In the genomic region with DNA sequence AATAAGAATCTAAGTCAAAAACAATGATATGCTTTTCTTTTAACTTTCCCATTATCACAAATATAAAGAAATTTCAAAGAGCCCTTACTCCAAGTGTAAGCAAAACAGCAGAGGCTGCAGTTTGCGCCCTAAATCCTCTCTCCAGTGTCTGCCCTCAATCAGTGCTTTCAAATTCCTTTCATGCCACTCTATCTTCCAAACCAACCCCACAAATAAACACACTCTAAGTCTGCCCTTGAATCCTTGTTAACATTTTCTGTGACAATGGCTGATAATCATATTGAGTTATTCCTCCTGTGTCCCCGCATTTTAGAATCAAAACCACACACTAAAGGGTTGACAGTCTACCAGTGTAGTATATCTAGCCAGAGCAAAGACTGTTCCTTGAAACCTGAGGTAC, we compare ENCODE assay signal across 1 cellular context.
TF ChIP-seq lines count a peak whose summit lies in the region.

No MANE protein-coding gene starts in this region.

TF ChIP-seq in IMR-90, 13 proteins besides CTCF, POLR2A, EP300 and RAD21:
- TF ChIP-seq NFE2L2 (IDR thresholded peaks at IDR 0.05; ENCODE audit: low read depth, low read length) (no peak), CEBPB (IDR thresholded peaks at IDR 0.05; ENCODE audit: low read depth, low read length) (no peak), CHD1 (IDR thresholded peaks at IDR 0.05; ENCODE audit: low read depth, low read length) (no peak), SMC3 (IDR thresholded peaks at IDR 0.05; ENCODE audit: low read depth, low read length) (no peak), MAFK (IDR thresholded peaks at IDR 0.05; ENCODE audit: low read depth, low read length) (no peak), BHLHE40 (IDR thresholded peaks at IDR 0.05; ENCODE audit: low read depth, low read length) (no peak), RCOR1 (IDR thresholded peaks at IDR 0.05; ENCODE audit: insufficient replicate concordance, low read length) (no peak), RFX5 (IDR thresholded peaks at IDR 0.05; ENCODE audit: low read depth, low read length) (no peak)
- TF ChIP-seq, protein P1, sequence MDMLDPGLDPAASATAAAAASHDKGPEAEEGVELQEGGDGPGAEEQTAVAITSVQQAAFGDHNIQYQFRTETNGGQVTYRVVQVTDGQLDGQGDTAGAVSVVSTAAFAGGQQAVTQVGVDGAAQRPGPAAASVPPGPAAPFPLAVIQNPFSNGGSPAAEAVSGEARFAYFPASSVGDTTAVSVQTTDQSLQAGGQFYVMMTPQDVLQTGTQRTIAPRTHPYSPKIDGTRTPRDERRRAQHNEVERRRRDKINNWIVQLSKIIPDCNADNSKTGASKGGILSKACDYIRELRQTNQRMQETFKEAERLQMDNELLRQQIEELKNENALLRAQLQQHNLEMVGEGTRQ (IDR thresholded peaks at IDR 0.05; ENCODE audit: low read depth, low read length): no peak
TF ChIP-seq in IMR-90: peak in this region for 0.
